Comparison of ENCODE assay signal across 22 cellular contexts in the genomic region with DNA sequence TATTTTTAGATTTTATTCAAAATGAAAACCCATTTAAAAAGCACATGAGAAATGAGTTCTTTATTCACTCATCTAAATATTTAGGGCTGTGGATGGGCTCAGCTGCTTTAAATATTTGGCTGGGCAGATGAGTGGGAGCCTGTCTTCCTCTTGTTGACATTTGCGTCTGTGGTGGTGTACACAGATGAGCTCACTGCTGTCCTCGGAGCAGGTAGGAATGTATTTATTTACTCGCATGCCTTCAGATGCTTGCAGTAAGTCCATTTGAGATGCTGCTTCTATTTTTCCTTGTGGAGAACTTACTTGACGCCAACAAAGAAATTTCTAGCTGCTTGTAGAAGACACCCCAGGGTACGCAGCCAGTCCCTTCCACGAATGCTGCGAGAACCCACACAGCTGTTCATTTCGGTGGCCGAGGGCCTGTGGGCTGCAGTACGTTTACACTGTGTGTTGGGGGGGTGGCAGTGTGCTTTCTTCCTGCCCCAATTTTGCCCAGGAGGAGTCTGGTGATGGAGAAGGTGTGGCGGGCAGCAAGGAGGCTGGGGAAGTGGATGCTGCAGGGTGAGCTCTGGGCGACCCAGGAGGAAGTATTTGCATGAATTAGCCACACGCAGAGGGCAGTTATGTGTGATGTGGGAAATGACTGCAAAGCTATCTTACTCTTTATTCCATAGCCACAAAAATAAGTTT.
"Had no signal": no experiment of that assay in that cellular context is flagged by ENCODE, and none has a peak within 500 bp of the region (broad histone marks: within the 10 kb centered on the region; RNA-seq: fewer than 3 reads in every experiment).

No MANE protein-coding gene starts in this region.

- H3K4me3 ChIP-seq: esophagus muscularis mucosa, gastroesophageal sphincter, mucosa of descending colon, right atrium auricular region, sigmoid colon, skin epidermis, tibial nerve, upper lobe of right lung, vagina had no signal

- DNase-seq: cortex of kidney; effector memory CD8-positive, alpha-beta T cell; foreskin fibroblast; glutamatergic neuron; islet precursor cell; mammary epithelial cell; mucosa of descending colon; naive thymus-derived CD8-positive, alpha-beta T cell; sigmoid colon; stimulated activated CD4-positive, alpha-beta T cell treated with anti-CD3 and anti-CD28 coated beads, Interleukin-12 subunit alpha, Interleukin-12 subunit beta, amount 100 ng/mL, for 4 hours; stimulated activated naive CD4-positive, alpha-beta T cell treated with Interleukin-2 at 50 U/mL for 16 hours; testis; upper lobe of right lung had no signal

- H3K36me3 ChIP-seq: esophagus muscularis mucosa, gastroesophageal sphincter, neutrophil, right atrium auricular region, sigmoid colon, tibial nerve, upper lobe of right lung, vagina had no signal

- ATAC-seq: effector memory CD8-positive, alpha-beta T cell; gastroesophageal sphincter; left lobe of liver; mucosa of descending colon; naive thymus-derived CD8-positive, alpha-beta T cell; upper lobe of right lung had no signal

- H3K27ac ChIP-seq: epithelial cell of prostate, neutrophil, right atrium auricular region, skin epidermis, testis, upper lobe of right lung, vagina had no signal

- H3K4me1 ChIP-seq: testis had no signal

- H3K27me3 ChIP-seq: esophagus muscularis mucosa, gastroesophageal sphincter, neutrophil, right atrium auricular region, sigmoid colon, testis, tibial nerve, upper lobe of right lung, vagina had no signal

- H3K9me3 ChIP-seq: esophagus muscularis mucosa, gastroesophageal sphincter, mucosa of descending colon, neutrophil, right atrium auricular region, sigmoid colon, testis, tibial nerve, upper lobe of right lung, vagina had no signal
